ENCODE assay signal across 20 cellular contexts in the genomic region with DNA sequence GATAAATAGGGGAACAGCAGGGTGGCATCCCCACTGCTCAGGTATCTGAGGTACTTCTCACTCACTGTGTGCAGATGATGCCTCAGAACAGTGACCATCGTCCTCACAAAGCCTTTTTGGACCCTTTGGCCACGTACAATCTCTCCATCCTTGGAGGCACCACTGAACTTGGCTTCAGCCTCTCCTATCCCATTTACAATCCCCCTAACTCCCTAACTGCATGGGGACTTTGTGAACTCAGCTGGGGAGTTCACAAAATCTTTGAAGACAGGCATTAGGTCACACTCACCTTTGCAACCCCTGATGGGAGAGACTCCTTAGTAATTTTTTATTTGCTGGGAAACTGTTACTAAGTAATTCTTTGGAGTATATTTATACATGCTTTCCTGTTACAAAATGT.
"Had no signal": no experiment of that assay in that cellular context is flagged by ENCODE, and none has a peak within 500 bp of the region (broad histone marks: within the 10 kb centered on the region; RNA-seq: fewer than 3 reads in every experiment).

No MANE protein-coding gene starts in this region.

- DNase-seq: effector memory CD4-positive, alpha-beta T cell; head of caudate nucleus; mesenchymal stem cell; naive B cell; nephron progenitor cell; retina; small intestine; stimulated activated CD4-positive, alpha-beta T cell treated with anti-CD3 and anti-CD28 coated beads, Interleukin-12 subunit alpha, Interleukin-12 subunit beta, amount 100 ng/mL, for 4 hours; stimulated activated naive CD4-positive, alpha-beta T cell; stomach; substantia nigra; transverse colon had no signal

- H3K27ac Mint-ChIP-seq: nephron progenitor cell had no signal

- FAIRE-seq: endometrium, small intestine, urothelium cell line had no signal

- H3K27me3 ChIP-seq: hepatocyte, stomach, transverse colon had no signal

- H3K9me3 ChIP-seq: prostate gland, stomach, thoracic aorta, transverse colon had no signal

- H3K36me3 ChIP-seq: prostate gland, stomach, thoracic aorta, transverse colon had no signal

- ATAC-seq: esophagus mucosa had no signal

- H3K36me3 Mint-ChIP-seq: naive B cell had no signal

- H3K4me2 ChIP-seq: hepatocyte had no signal

- H3K4me1 ChIP-seq: parathyroid adenoma had no signal

- H3K4me3 ChIP-seq: hepatocyte, lung, prostate gland, stomach, thoracic aorta, transverse colon had no signal

- H3K79me2 ChIP-seq: parathyroid adenoma had no signal

- H3K4me3 Mint-ChIP-seq: naive B cell, nephron progenitor cell had no signal

- H3K27ac ChIP-seq: hepatocyte, parathyroid adenoma, prostate gland, stomach, thoracic aorta, transverse colon had no signal
